Comparison of ENCODE assay signal across 9 cellular contexts in genomic region chr7:39085590-39086049, GRCh38.
A peak's percentile ranks its signal among the peaks of the same experiment; 100 is the strongest.
DNase-seq lines count a peak whose midpoint lies in the region; TF ChIP-seq lines count a peak whose summit lies in the region.
"Had no signal": no experiment of that assay in that cellular context is flagged by ENCODE, and none has a peak within 500 bp of the region (broad histone marks: within the 10 kb centered on the region; RNA-seq: fewer than 3 reads in every experiment).

No MANE protein-coding gene starts in this region.

- intact Hi-C loops in CD4-positive, alpha-beta memory T cell (cut with micrococcal nuclease) = no loop called here

- peak; percentile 96 for DNase-seq in NCI-H2029 treated with DMSO at 0.1 percent for 48 hours (lab: John Stamatoyannopoulos, UW)
- DNase-seq in endothelial cell (ENCODE audit: low spot score) = no peak
- DNase-seq in activated CD4-positive, alpha-beta T cell treated with anti-CD3 and anti-CD28 coated beads for 48 hours = no peak
- DNase-seq in activated CD8-positive, alpha-beta memory T cell treated with anti-CD3 and anti-CD28 coated beads for 24 hours = no peak
- DNase-seq in CD4-positive, alpha-beta memory T cell = no peak
- DNase-seq in Ammon's horn (ENCODE audit: low spot score) = no peak

- H3K4me1 Mint-ChIP-seq in endothelial cell (ENCODE audit: unreplicated experiment) = peaks cover 9% of the 10 kb centered on the region
- no peaks in the 10 kb centered on the region for H3K4me1 Mint-ChIP-seq in CD4-positive, alpha-beta memory T cell

- no peak overlapping the region; the same call in 1 of the 2 replicates for H3K9ac ChIP-seq in BLaER1

- no peaks in the 10 kb centered on the region for H3K27me3 Mint-ChIP-seq in endothelial cell (ENCODE audit: unreplicated experiment)
- peaks cover 5 to 12% of the 10 kb centered on the region in 2 donors for H3K27me3 Mint-ChIP-seq in CD4-positive, alpha-beta memory T cell

- peaks cover 30% of the 10 kb centered on the region for H3K4me1 ChIP-seq in BLaER1
- H3K4me1 ChIP-seq in muscle layer of duodenum (ENCODE audit: control insufficient read depth in 1 of 2, insufficient read depth in 2 of 2, low read length in 2 of 2) = no peaks in the 10 kb centered on the region
- H3K4me1 ChIP-seq in CD4-positive, alpha-beta memory T cell (ENCODE audit: insufficient read depth, low read length) = no peaks in the 10 kb centered on the region
- H3K4me1 ChIP-seq: ascending aorta had no signal

- H3K27me3 ChIP-seq in BLaER1 = no peaks in the 10 kb centered on the region
- peaks cover 4% of the 10 kb centered on the region for H3K27me3 ChIP-seq in muscle layer of duodenum (ENCODE audit: low read depth, low read length)
- no peaks in the 10 kb centered on the region for H3K27me3 ChIP-seq in CD4-positive, alpha-beta memory T cell (ENCODE audit: insufficient read depth, low read length)
- H3K27me3 ChIP-seq: ascending aorta had no signal

- POLR2A ChIA-PET in CD4-positive, alpha-beta memory T cell (lab: Charles Lee; ENCODE audit: partially characterized antibody) = no interaction called here

- H3K27ac ChIP-seq in BLaER1 (no peak overlapping the region), muscle layer of duodenum (ENCODE audit: low read length) (no peak overlapping the region)
- H3K27ac ChIP-seq in CD4-positive, alpha-beta memory T cell (ENCODE audit: low read depth, low read length) = no peak overlapping the region
- H3K27ac ChIP-seq: ascending aorta had no signal

- H3K4me2 ChIP-seq in BLaER1 = peak overlapping the region; percentile 76

- H3K4me3 ChIP-seq in BLaER1 = no peak overlapping the region
- peak overlapping the region; percentile 18 to 37 for H3K4me3 ChIP-seq in muscle layer of duodenum (ENCODE audit: low read depth in 1 of 2, low read length in 2 of 2)
- H3K4me3 ChIP-seq in CD4-positive, alpha-beta memory T cell (ENCODE audit: low read length in 2 of 2) = no peak overlapping the region

- H3K36me3 Mint-ChIP-seq in endothelial cell (ENCODE audit: low read depth, unreplicated experiment) = no peaks in the 10 kb centered on the region
- no peaks in the 10 kb centered on the region for H3K36me3 Mint-ChIP-seq in CD4-positive, alpha-beta memory T cell

- peak overlapping the region; percentile 79 for H3K4me3 Mint-ChIP-seq in endothelial cell (ENCODE audit: unreplicated experiment)
- no peak overlapping the region for H3K4me3 Mint-ChIP-seq in CD4-positive, alpha-beta memory T cell

- H3K36me3 ChIP-seq in BLaER1 (no peaks in the 10 kb centered on the region), muscle layer of duodenum (ENCODE audit: control insufficient read depth in 1 of 2, insufficient read depth in 2 of 2, low read length in 2 of 2) (no peaks in the 10 kb centered on the region)
- H3K36me3 ChIP-seq in CD4-positive, alpha-beta memory T cell (ENCODE audit: insufficient read depth, low read length) = no peaks in the 10 kb centered on the region
- H3K36me3 ChIP-seq: ascending aorta had no signal

- H3K9me3 ChIP-seq in BLaER1 (no peaks in the 10 kb centered on the region), muscle layer of duodenum (ENCODE audit: control insufficient read depth in 1 of 2, low read length in 2 of 2) (no peaks in the 10 kb centered on the region)
- no peaks in the 10 kb centered on the region for H3K9me3 ChIP-seq in CD4-positive, alpha-beta memory T cell (ENCODE audit: control insufficient read depth in 1 of 2, low read length in 2 of 2)
- H3K9me3 ChIP-seq: ascending aorta had no signal

- no peaks in the 10 kb centered on the region for H4K20me1 ChIP-seq in BLaER1

- TF ChIP-seq CTCF in endothelial cell (IDR thresholded peaks at IDR 0.05; ENCODE audit: unreplicated experiment) = no peak

- H3K27ac Mint-ChIP-seq in endothelial cell (ENCODE audit: unreplicated experiment) = no peak overlapping the region
- no peak overlapping the region for H3K27ac Mint-ChIP-seq in CD4-positive, alpha-beta memory T cell

- CTCF ChIA-PET in CD4-positive, alpha-beta memory T cell (lab: Charles Lee; ENCODE audit: partially characterized antibody) = no interaction called here

- H3K9me3 Mint-ChIP-seq in endothelial cell (ENCODE audit: unreplicated experiment) = no peaks in the 10 kb centered on the region
- no peaks in the 10 kb centered on the region for H3K9me3 Mint-ChIP-seq in CD4-positive, alpha-beta memory T cell

Comparison
In these comparisons a context has a peak if more than half of its experiments do, and no peak if none do; other contexts are left out.
1. H3K4me3 ChIP-seq: peak in muscle layer of duodenum (2 of 2); none in BLaER1 (single experiment) and CD4-positive, alpha-beta memory T cell (0 of 2).